In genomic region chr14:24255931-24256696, GRCh38 we compare ENCODE assay signal across 22 cellular contexts. TPM values are rescaled to one million over a fixed set of nuclear protein-coding genes. Genes with fewer than 3 reads are reported as not detected.
DNase-seq lines count a peak whose midpoint lies in the region; ATAC-seq and TF ChIP-seq lines count a peak whose summit lies in the region.
"Had no signal": no experiment of that assay in that cellular context is flagged by ENCODE, and none has a peak within 500 bp of the region (broad histone marks: within the 10 kb centered on the region; RNA-seq: fewer than 3 reads in every experiment).

No MANE protein-coding gene starts in this region.

- DNase-seq in left cardiac atrium (peak; percentile 15), Right ventricle myocardium superior (no peak), T-helper 17 cell (no peak), erythroblast (lab: John Stamatoyannopoulos, UW) (peak; percentile 89 to 95), cerebellar cortex (ENCODE audit: low spot score) (no peak), GM13976 (ENCODE audit: low spot score) (no peak), HuH-7.5 (ENCODE audit: low spot score) (no peak)
- DNase-seq: 8988T; DMS53; GDM1; HCEC 1CT; KG1; NCI-H1092 treated with DMSO at 0.1 percent for 48 hours; NCI-H2029 treated with DMSO at 0.1 percent for 48 hours; NCI-H226; NCI-H510A treated with DMSO at 0.1 percent for 48 hours; NCI-H774; NK-92 treated with Interleukin-12 subunit alpha and Interleukin-12 subunit beta, amount 100 ng/mL, for 24 hours had no signal

- ATAC-seq in left cardiac atrium (no peak), Right ventricle myocardium superior (ENCODE audit: poor library complexity) (no peak), T-helper 17 cell (no peak)
- no peak for ATAC-seq in stimulated activated memory B cell treated with anti-CD40 and anti-IgM and Interleukin-4, amounts not matched to agents 10 μg/mL and 1 μg/mL and 100 μg/mL, for 72 hours
- ATAC-seq: GM23338, Right ventricle myocardium inferior had no signal

- H3K27me3 Mint-ChIP-seq in T-helper 17 cell = no peaks in the 10 kb centered on the region
- H3K27me3 Mint-ChIP-seq in stimulated activated memory B cell treated with anti-CD40 and anti-IgM and Interleukin-4, amounts not matched to agents 10 μg/mL and 1 μg/mL and 100 μg/mL, for 72 hours = no peaks in the 10 kb centered on the region

- no peak for TF ChIP-seq CTCF in GM13976 (IDR thresholded peaks at IDR 0.05; ENCODE audit: borderline replicate concordance, control extremely low read depth, extremely low read depth, insufficient read depth, missing control alignments)

- intact Hi-C loops in left cardiac atrium (cut with DNase I) = no loop called here
- intact Hi-C loops in Right ventricle myocardium superior (cut with DNase I) = loop anchor here (5.0 kb wide), 1 partner anchor 36 kb away; no protein-coding TSS in a partner anchor

- H3K27ac Mint-ChIP-seq in T-helper 17 cell = peak overlapping the region; percentile 32
- peak overlapping the region; percentile 27 for H3K27ac Mint-ChIP-seq in stimulated activated memory B cell treated with anti-CD40 and anti-IgM and Interleukin-4, amounts not matched to agents 10 μg/mL and 1 μg/mL and 100 μg/mL, for 72 hours
- H3K27ac Mint-ChIP-seq: GM23338 had no signal

- in situ Hi-C loops in GM13976 (cut with MboI; ENCODE audit: low sequenced_read_pairs, unreplicated experiment) = no loop called here

- H3K9me3 Mint-ChIP-seq in stimulated activated memory B cell treated with anti-CD40 and anti-IgM and Interleukin-4, amounts not matched to agents 10 μg/mL and 1 μg/mL and 100 μg/mL, for 72 hours = no peaks in the 10 kb centered on the region
- H3K9me3 Mint-ChIP-seq: CD14-positive monocyte, GM23338 had no signal

- no peak overlapping the region for H3K4me3 Mint-ChIP-seq in T-helper 17 cell
- H3K4me3 Mint-ChIP-seq in stimulated activated memory B cell treated with anti-CD40 and anti-IgM and Interleukin-4, amounts not matched to agents 10 μg/mL and 1 μg/mL and 100 μg/mL, for 72 hours = no peak overlapping the region
- H3K4me3 Mint-ChIP-seq: CD14-positive monocyte, GM23338 had no signal

- H3K4me1 Mint-ChIP-seq in T-helper 17 cell = peaks cover 2% of the 10 kb centered on the region
- H3K4me1 Mint-ChIP-seq in stimulated activated memory B cell treated with anti-CD40 and anti-IgM and Interleukin-4, amounts not matched to agents 10 μg/mL and 1 μg/mL and 100 μg/mL, for 72 hours = no peaks in the 10 kb centered on the region

- no peaks in the 10 kb centered on the region for H3K9me3 ChIP-seq in T-helper 17 cell (ENCODE audit: control insufficient read depth, low read length, poor library complexity, severe bottlenecking)

- peaks cover 3% of the 10 kb centered on the region for H3K36me3 Mint-ChIP-seq in T-helper 17 cell (ENCODE audit: low read depth)
- peaks cover 23% of the 10 kb centered on the region for H3K36me3 Mint-ChIP-seq in stimulated activated memory B cell treated with anti-CD40 and anti-IgM and Interleukin-4, amounts not matched to agents 10 μg/mL and 1 μg/mL and 100 μg/mL, for 72 hours

- TF ChIP-seq POLR2A in erythroblast (IDR thresholded peaks at IDR 0.05; ENCODE audit: low read length) = no peak

RNA-seq across cellular contexts. Expression of gene TGM1, which starts 6.9 kb away (rescaled TPM):
- total RNA-seq in left cardiac atrium (1 to 10 TPM; 5.5 to 6.4 TPM), Right ventricle myocardium superior (1.1 TPM), T-helper 17 cell (1 to 10 TPM; 3.4 to 4.3 TPM)

RNA-seq across cellular contexts. Expression of gene TINF2, which starts 13.7 kb away (rescaled TPM):
- total RNA-seq in left cardiac atrium (10 to 100 TPM; 45.3 to 49.2 TPM), Right ventricle myocardium superior (28.7 TPM), T-helper 17 cell (100 to 1,000 TPM; 106 to 107 TPM)

RNA-seq across cellular contexts. Expression of gene RABGGTA, which starts 15.3 kb away (rescaled TPM):
- total RNA-seq in left cardiac atrium (10 to 100 TPM; 16.1 to 18.6 TPM), Right ventricle myocardium superior (20.3 TPM), T-helper 17 cell (10 to 100 TPM; 54.4 to 72.1 TPM)

RNA-seq across cellular contexts. Expression of gene GMPR2, which starts 23.4 kb away (rescaled TPM):
- total RNA-seq in left cardiac atrium (10 to 100 TPM; 24.1 to 34.1 TPM), Right ventricle myocardium superior (26.2 TPM), T-helper 17 cell (10 to 100 TPM; 37.0 to 44.0 TPM)

RNA-seq across cellular contexts. Expression of gene NEDD8, which starts 23.9 kb away (rescaled TPM):
- total RNA-seq in left cardiac atrium = 100 to 1,000 TPM; 162 to 186 TPM
- total RNA-seq in Right ventricle myocardium superior = 212 TPM
- 10 to 100 TPM; 90.0 to 99.5 TPM for total RNA-seq in T-helper 17 cell

Comparison
In these comparisons a context has a peak if more than half of its experiments do, and no peak if none do; other contexts are left out.
1. DNase-seq: peak in left cardiac atrium (single experiment) and erythroblast (2 of 2); none in Right ventricle myocardium superior (single experiment), T-helper 17 cell (0 of 3), cerebellar cortex (single experiment), GM13976 (single experiment) and HuH-7.5 (single experiment).